14 cellular contexts compared by ENCODE assay signal in the genomic region with DNA sequence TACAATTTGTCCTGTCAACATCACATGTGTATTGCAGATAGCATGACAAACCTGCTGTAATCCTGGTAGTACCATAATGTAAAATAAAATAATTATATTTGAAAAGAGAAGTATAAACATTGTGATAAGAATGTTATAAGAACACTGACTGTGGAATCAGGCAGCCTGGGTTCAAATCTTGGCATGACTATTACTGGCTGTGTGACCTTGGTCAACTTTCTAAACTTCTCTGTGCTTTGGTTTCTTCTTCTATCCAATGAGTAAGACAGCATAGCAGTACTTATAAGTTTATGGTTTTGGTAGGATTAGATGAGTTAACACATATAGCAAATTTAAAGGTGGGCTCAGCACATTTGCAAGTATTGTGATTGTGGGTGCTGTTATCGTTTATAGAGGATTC.
"Had no signal": no experiment of that assay in that cellular context is flagged by ENCODE, and none has a peak within 500 bp of the region (broad histone marks: within the 10 kb centered on the region; RNA-seq: fewer than 3 reads in every experiment).

No MANE protein-coding gene starts in this region.

- H3K4me2 ChIP-seq: SK-N-SH had no signal

- H3K9ac ChIP-seq: SK-N-SH had no signal

- H3K9me2 ChIP-seq: SK-N-SH had no signal

- DNase-seq: KG1, MM.1S, NCI-H1092 treated with DMSO at 0.1 percent for 48 hours, NCI-H1436, NCI-H1694, NCI-H187 treated with DMSO at 0.1 percent for 48 hours, NCI-H2029 treated with DMSO at 0.1 percent for 48 hours, NCI-H2227 treated with DMSO at 0.1 percent for 48 hours, NCI-H774, SHP77, SK-N-SH, SW 1271, T-cell had no signal

- H3K9me3 ChIP-seq: SK-N-SH had no signal

- H3K27ac ChIP-seq: RWPE1 had no signal

- ATAC-seq: T-cell had no signal
